ENCODE assay signal across 12 cellular contexts in the genomic region with DNA sequence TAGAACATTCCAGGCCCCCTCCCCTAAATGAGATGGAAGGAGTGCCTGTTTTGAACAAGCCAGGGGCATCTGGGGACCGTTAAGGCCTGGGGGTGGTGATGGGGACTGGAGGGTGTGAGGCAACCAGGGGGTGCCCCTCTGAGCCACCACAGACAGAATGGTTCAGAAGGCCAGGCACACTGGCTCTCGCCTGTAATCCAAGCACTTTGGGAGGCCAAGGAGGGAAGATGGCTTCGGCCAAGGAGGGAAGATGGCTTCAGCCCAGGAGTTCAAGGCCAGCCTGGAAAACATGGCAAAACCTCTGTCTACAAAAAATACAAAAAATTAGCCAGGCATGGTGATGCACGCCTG. TPM values are rescaled to one million over a fixed set of nuclear protein-coding genes. Genes with fewer than 3 reads are reported as not detected.
DNase-seq lines count a peak whose midpoint lies in the region; ATAC-seq and TF ChIP-seq lines count a peak whose summit lies in the region.
"Had no signal": no experiment of that assay in that cellular context is flagged by ENCODE, and none has a peak within 500 bp of the region (broad histone marks: within the 10 kb centered on the region; RNA-seq: fewer than 3 reads in every experiment).

No MANE protein-coding gene starts in this region.

- no peaks in the 10 kb centered on the region for H3K27me3 ChIP-seq in WERI-Rb-1 (ENCODE audit: insufficient read depth, low read depth, severe bottlenecking)
- no peaks in the 10 kb centered on the region for H3K27me3 ChIP-seq in smooth muscle cell (ENCODE audit: low read depth)

- H3K9me3 ChIP-seq in WERI-Rb-1 (ENCODE audit: severe bottlenecking) (no peaks in the 10 kb centered on the region), smooth muscle cell (replicated peaks; ENCODE audit: low read depth) (no peaks in the 10 kb centered on the region)

- H2AFZ ChIP-seq in smooth muscle cell (ENCODE audit: low read depth), result no peak overlapping the region

- DNase-seq in GM12864 (ENCODE audit: low read depth), result no peak
- no peak for DNase-seq in WERI-Rb-1
- DNase-seq in fibroblast of mammary gland (ENCODE audit: low read depth), result no peak
- DNase-seq in smooth muscle cell (lab: John Stamatoyannopoulos, UW; ENCODE audit: unreplicated experiment), result no peak
- DNase-seq in GM13976 (ENCODE audit: low spot score), result no peak
- no peak for DNase-seq in NCI-H524 treated with DMSO at 0.1 percent for 48 hours (lab: John Stamatoyannopoulos, UW)
- no peak for DNase-seq in stimulated activated CD4-positive, alpha-beta T cell treated with anti-CD3 and anti-CD28 coated beads, Interleukin-4, amount 100 ng/mL, for 4 hours
- DNase-seq: activated T-cell treated with anti-CD3 and anti-CD28 coated beads, Interleukin-2, amount 50 U/mL, for 48 hours; kidney; NCI-H345; stimulated activated CD8-positive, alpha-beta memory T cell treated with anti-CD3 and anti-CD28 coated beads, Interleukin-4, amount 100 ng/mL, for 48 hours had no signal

- H3K4me2 ChIP-seq in smooth muscle cell, result peak overlapping the region; percentile 95

- H3K9ac ChIP-seq in smooth muscle cell (ENCODE audit: low read depth), result peak overlapping the region; percentile 94

- H4K20me1 ChIP-seq in smooth muscle cell (ENCODE audit: low read depth), result peaks cover 89% of the 10 kb centered on the region

- TF ChIP-seq CTCF in GM12864 (IDR thresholded peaks at IDR 0.05; ENCODE audit: low read depth, low read length, missing control alignments), result no peak
- TF ChIP-seq CTCF in WERI-Rb-1 (IDR thresholded peaks at IDR 0.05; ENCODE audit: low read depth, low read length), result no peak
- TF ChIP-seq CTCF in fibroblast of mammary gland (conservative IDR thresholded peaks at IDR 0.05; ENCODE audit: control insufficient read depth, insufficient read depth, low read depth, low read length), result no peak
- no peak for TF ChIP-seq CTCF in smooth muscle cell (IDR thresholded peaks at IDR 0.05; ENCODE audit: borderline replicate concordance, insufficient read depth, poor library complexity, severe bottlenecking)
- no peak for TF ChIP-seq CTCF in GM13976 (IDR thresholded peaks at IDR 0.05; ENCODE audit: borderline replicate concordance, control extremely low read depth, extremely low read depth, insufficient read depth, missing control alignments)

- peaks cover 29% of the 10 kb centered on the region for H3K4me1 ChIP-seq in smooth muscle cell (ENCODE audit: low read depth)

- peaks cover 91% of the 10 kb centered on the region for H3K79me2 ChIP-seq in smooth muscle cell (ENCODE audit: low read depth)

- WGBS in smooth muscle cell (ENCODE audit: low lambda C conversion rate), result 51% methylated on average over 4 of the region's 4 CpGs

- peak overlapping the region; percentile 65 for H3K4me3 ChIP-seq in GM12864 (ENCODE audit: low read depth, low read length)
- no peak overlapping the region for H3K4me3 ChIP-seq in WERI-Rb-1 (ENCODE audit: low read depth, low read length)
- H3K4me3 ChIP-seq in fibroblast of mammary gland (ENCODE audit: control insufficient read depth, low read depth, low read length), result peak overlapping the region; percentile 76
- H3K4me3 ChIP-seq in smooth muscle cell, result peak overlapping the region; percentile 87

- H3K27ac ChIP-seq in WERI-Rb-1, result peak overlapping the region; percentile 98
- peak overlapping the region; percentile 98 for H3K27ac ChIP-seq in smooth muscle cell (ENCODE audit: low read depth)

- ATAC-seq in GM19324 (IDR thresholded peaks at IDR 0.05; ENCODE audit: low FRiP score, unreplicated experiment), result no peak

- H3K36me3 ChIP-seq in WERI-Rb-1 (peaks cover 38% of the 10 kb centered on the region), smooth muscle cell (ENCODE audit: low read depth) (no peaks in the 10 kb centered on the region)

- in situ Hi-C loops in GM13976 (cut with MboI; ENCODE audit: low sequenced_read_pairs, unreplicated experiment), result no loop called here

- peaks cover 23% of the 10 kb centered on the region for H3F3A ChIP-seq in smooth muscle cell (ENCODE audit: low read depth)

RNA-seq across cellular contexts. Expression of gene FSCN1, which starts 4.3 kb away (rescaled TPM):
- total RNA-seq in smooth muscle cell, result 307 and 324 TPM in 2 replicates
- polyA plus RNA-seq in smooth muscle cell, result 312 and 336 TPM in 2 replicates
